Comparison of ENCODE assay signal across 1 cellular context in the genomic region with DNA sequence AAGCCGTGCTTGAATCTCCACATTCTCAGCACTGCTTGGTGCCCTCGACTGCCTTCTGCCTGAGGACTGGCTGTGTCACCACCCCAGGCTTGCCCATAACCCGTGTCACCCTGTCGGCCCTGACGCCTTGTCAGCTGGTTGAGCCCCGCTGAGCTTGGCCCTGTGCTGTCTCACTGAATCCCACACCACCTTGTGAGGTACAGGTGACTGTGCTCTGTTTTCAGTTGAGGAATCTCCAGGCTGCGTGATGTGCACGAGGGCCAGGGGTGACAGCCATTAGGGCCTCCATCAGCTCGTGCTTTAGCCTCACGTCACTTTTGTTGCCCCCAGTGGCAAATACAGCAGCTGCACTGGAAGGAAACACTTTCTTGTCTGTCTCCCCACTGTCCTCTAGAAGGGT.
TF ChIP-seq lines count a peak whose summit lies in the region.

No MANE protein-coding gene starts in this region.

TF ChIP-seq in GM23338, 12 proteins besides CTCF, POLR2A, EP300 and RAD21 (continued from another document):
- TF ChIP-seq, protein P1, sequence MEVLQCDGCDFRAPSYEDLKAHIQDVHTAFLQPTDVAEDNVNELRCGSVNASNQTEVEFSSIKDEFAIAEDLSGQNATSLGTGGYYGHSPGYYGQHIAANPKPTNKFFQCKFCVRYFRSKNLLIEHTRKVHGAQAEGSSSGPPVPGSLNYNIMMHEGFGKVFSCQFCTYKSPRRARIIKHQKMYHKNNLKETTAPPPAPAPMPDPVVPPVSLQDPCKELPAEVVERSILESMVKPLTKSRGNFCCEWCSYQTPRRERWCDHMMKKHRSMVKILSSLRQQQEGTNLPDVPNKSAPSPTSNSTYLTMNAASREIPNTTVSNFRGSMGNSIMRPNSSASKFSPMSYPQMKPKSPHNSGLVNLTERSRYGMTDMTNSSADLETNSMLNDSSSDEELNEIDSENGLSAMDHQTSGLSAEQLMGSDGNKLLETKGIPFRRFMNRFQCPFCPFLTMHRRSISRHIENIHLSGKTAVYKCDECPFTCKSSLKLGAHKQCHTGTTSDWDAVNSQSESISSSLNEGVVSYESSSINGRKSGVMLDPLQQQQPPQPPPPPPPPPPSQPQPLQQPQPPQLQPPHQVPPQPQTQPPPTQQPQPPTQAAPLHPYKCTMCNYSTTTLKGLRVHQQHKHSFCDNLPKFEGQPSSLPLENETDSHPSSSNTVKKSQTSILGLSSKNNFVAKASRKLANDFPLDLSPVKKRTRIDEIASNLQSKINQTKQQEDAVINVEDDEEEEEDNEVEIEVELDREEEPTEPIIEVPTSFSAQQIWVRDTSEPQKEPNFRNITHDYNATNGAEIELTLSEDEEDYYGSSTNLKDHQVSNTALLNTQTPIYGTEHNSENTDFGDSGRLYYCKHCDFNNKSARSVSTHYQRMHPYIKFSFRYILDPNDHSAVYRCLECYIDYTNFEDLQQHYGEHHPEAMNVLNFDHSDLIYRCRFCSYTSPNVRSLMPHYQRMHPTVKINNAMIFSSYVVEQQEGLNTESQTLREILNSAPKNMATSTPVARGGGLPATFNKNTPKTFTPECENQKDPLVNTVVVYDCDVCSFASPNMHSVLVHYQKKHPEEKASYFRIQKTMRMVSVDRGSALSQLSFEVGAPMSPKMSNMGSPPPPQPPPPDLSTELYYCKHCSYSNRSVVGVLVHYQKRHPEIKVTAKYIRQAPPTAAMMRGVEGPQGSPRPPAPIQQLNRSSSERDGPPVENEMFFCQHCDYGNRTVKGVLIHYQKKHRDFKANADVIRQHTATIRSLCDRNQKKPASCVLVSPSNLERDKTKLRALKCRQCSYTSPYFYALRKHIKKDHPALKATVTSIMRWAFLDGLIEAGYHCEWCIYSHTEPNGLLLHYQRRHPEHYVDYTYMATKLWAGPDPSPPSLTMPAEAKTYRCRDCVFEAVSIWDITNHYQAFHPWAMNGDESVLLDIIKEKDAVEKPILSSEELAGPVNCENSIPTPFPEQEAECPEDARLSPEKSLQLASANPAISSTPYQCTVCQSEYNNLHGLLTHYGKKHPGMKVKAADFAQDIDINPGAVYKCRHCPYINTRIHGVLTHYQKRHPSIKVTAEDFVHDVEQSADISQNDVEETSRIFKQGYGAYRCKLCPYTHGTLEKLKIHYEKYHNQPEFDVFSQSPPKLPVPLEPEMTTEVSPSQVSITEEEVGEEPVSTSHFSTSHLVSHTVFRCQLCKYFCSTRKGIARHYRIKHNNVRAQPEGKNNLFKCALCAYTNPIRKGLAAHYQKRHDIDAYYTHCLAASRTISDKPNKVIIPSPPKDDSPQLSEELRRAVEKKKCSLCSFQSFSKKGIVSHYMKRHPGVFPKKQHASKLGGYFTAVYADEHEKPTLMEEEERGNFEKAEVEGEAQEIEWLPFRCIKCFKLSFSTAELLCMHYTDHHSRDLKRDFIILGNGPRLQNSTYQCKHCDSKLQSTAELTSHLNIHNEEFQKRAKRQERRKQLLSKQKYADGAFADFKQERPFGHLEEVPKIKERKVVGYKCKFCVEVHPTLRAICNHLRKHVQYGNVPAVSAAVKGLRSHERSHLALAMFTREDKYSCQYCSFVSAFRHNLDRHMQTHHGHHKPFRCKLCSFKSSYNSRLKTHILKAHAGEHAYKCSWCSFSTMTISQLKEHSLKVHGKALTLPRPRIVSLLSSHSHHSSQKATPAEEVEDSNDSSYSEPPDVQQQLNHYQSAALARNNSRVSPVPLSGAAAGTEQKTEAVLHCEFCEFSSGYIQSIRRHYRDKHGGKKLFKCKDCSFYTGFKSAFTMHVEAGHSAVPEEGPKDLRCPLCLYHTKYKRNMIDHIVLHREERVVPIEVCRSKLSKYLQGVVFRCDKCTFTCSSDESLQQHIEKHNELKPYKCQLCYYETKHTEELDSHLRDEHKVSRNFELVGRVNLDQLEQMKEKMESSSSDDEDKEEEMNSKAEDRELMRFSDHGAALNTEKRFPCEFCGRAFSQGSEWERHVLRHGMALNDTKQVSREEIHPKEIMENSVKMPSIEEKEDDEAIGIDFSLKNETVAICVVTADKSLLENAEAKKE (CRISPR knock-in tag; IDR thresholded peaks at IDR 0.05): no peak
- TF ChIP-seq POLR2AphosphoS5 (IDR thresholded peaks at IDR 0.05; ENCODE audit: low read depth): no peak
TF ChIP-seq in GM23338: peak in this region for 0.
